In genomic region chr17:21019976-21020575, GRCh38 we compare ENCODE assay signal across 1 cellular context.
TF ChIP-seq lines count a peak whose summit lies in the region.

No MANE protein-coding gene starts in this region.

TF ChIP-seq in A549, 52 proteins besides CTCF, POLR2A, EP300 and RAD21 (continued from another document):
- TF ChIP-seq REST (IDR thresholded peaks at IDR 0.05) (no peak), NR3C1 (IDR thresholded peaks at IDR 0.05) (no peak), EHMT2 (IDR thresholded peaks at IDR 0.05; ENCODE audit: low read depth) (no peak), FOSB (CRISPR knock-in tag; IDR thresholded peaks at IDR 0.05) (no peak), PHF8 (IDR thresholded peaks at IDR 0.05; ENCODE audit: borderline replicate concordance, low read depth) (no peak), POLR2AphosphoS2 (conservative IDR thresholded peaks at IDR 0.05; ENCODE audit: low read length) (no peak), JUN (IDR thresholded peaks at IDR 0.05) (no peak), ZNF302 (CRISPR knock-in tag; IDR thresholded peaks at IDR 0.05) (no peak)
